In genomic region chr1:46466477-46467182, GRCh38 we compare ENCODE assay signal across 8 cellular contexts. TPM values are rescaled to one million over a fixed set of nuclear protein-coding genes. Genes with fewer than 3 reads are reported as not detected.
DNase-seq lines count a peak whose midpoint lies in the region; ATAC-seq and TF ChIP-seq lines count a peak whose summit lies in the region.

No MANE protein-coding gene starts in this region.

- ATAC-seq in GM18873 (IDR thresholded peaks at IDR 0.05; ENCODE audit: low FRiP score, unreplicated experiment) (no peak), GM18909 (IDR thresholded peaks at IDR 0.05; ENCODE audit: poor library complexity, unreplicated experiment) (no peak)

- H3K9me3 Mint-ChIP-seq in activated naive CD4-positive, alpha-beta T cell treated with anti-CD3 and anti-CD28 coated beads for 36 hours: no peaks in the 10 kb centered on the region
- no peaks in the 10 kb centered on the region for H3K9me3 Mint-ChIP-seq in T-helper 2 cell treated with Interferon-gamma antibody and Interleukin-4, amounts not matched to agents 5 μg/mL and 100 μg/mL, for 36 hours
- H3K9me3 Mint-ChIP-seq in neural progenitor cell: no peaks in the 10 kb centered on the region

- H3K36me3 Mint-ChIP-seq in activated naive CD4-positive, alpha-beta T cell treated with anti-CD3 and anti-CD28 coated beads for 36 hours (ENCODE audit: low read depth): no peaks in the 10 kb centered on the region
- H3K36me3 Mint-ChIP-seq in T-helper 2 cell treated with Interferon-gamma antibody and Interleukin-4, amounts not matched to agents 5 μg/mL and 100 μg/mL, for 36 hours (ENCODE audit: low read depth): no peaks in the 10 kb centered on the region
- no peaks in the 10 kb centered on the region for H3K36me3 Mint-ChIP-seq in neural progenitor cell

- peaks cover 45% of the 10 kb centered on the region for H3K27me3 Mint-ChIP-seq in activated naive CD4-positive, alpha-beta T cell treated with anti-CD3 and anti-CD28 coated beads for 36 hours (ENCODE audit: low read depth)
- peaks cover 61% of the 10 kb centered on the region for H3K27me3 Mint-ChIP-seq in T-helper 2 cell treated with Interferon-gamma antibody and Interleukin-4, amounts not matched to agents 5 μg/mL and 100 μg/mL, for 36 hours (ENCODE audit: low read depth)
- peaks cover 43% of the 10 kb centered on the region for H3K27me3 Mint-ChIP-seq in neural progenitor cell (ENCODE audit: insufficient read depth, low read depth)

- H2AFZ ChIP-seq in neural progenitor cell (replicated peaks): no peak overlapping the region

- peak overlapping the region in 2 of 4 donors; percentile 25 to 29 for H3K27ac ChIP-seq in esophagus squamous epithelium
- no peak overlapping the region for H3K27ac ChIP-seq in neural progenitor cell

- H3K9ac ChIP-seq in neural progenitor cell: no peak overlapping the region

- H3K4me3 ChIP-seq in esophagus squamous epithelium (peak overlapping the region; percentile 41 to 70 (median 56)), neural progenitor cell (peak overlapping the region; percentile 38)

- TF ChIP-seq POLR2A in esophagus squamous epithelium (IDR thresholded peaks at IDR 0.05): no peak

- H3K27me3 ChIP-seq in esophagus squamous epithelium (peaks cover 0 to 69% (median 0%) of the 10 kb centered on the region in 4 donors), neural progenitor cell (peaks cover 100% of the 10 kb centered on the region)

- H3K4me1 Mint-ChIP-seq in activated naive CD4-positive, alpha-beta T cell treated with anti-CD3 and anti-CD28 coated beads for 36 hours (ENCODE audit: low read depth): peaks cover 10% of the 10 kb centered on the region
- H3K4me1 Mint-ChIP-seq in T-helper 2 cell treated with Interferon-gamma antibody and Interleukin-4, amounts not matched to agents 5 μg/mL and 100 μg/mL, for 36 hours (ENCODE audit: low read depth): peaks cover 5% of the 10 kb centered on the region
- peaks cover 67% of the 10 kb centered on the region for H3K4me1 Mint-ChIP-seq in neural progenitor cell

- DNase-seq in activated naive CD4-positive, alpha-beta T cell treated with anti-CD3 and anti-CD28 coated beads for 36 hours: peak; percentile 18
- DNase-seq in activated naive CD4-positive, alpha-beta T cell treated with anti-CD3 and anti-CD28 coated beads, Interleukin-2, amount 50 U/mL, for 16 hours: no peak
- DNase-seq in T-helper 2 cell treated with Interferon-gamma antibody and Interleukin-4, amounts not matched to agents 5 μg/mL and 100 μg/mL, for 36 hours (ENCODE audit: low spot score): no peak
- DNase-seq in esophagus squamous epithelium (lab: John Stamatoyannopoulos, UW) (no peak), neural progenitor cell (ENCODE audit: low spot score) (peak; percentile 99), NCI-H446 (lab: John Stamatoyannopoulos, UW) (no peak)

- peaks cover 84% of the 10 kb centered on the region for H4K20me1 ChIP-seq in neural progenitor cell (ENCODE audit: low read depth)

- 8% methylated on average over 11 of the region's 84 CpGs; no CpG with 5 or more reads in 1 of the 2 donors for WGBS in esophagus squamous epithelium, 2 donors

- H3K36me3 ChIP-seq in esophagus squamous epithelium (no peaks in the 10 kb centered on the region), neural progenitor cell (no peaks in the 10 kb centered on the region)

- intact Hi-C loops in activated naive CD4-positive, alpha-beta T cell treated with anti-CD3 and anti-CD28 coated beads for 36 hours (cut with micrococcal nuclease): no loop called here
- intact Hi-C loops in esophagus squamous epithelium (cut with DNase I): no loop called here

- H3K27ac Mint-ChIP-seq in activated naive CD4-positive, alpha-beta T cell treated with anti-CD3 and anti-CD28 coated beads for 36 hours: no peak overlapping the region
- no peak overlapping the region for H3K27ac Mint-ChIP-seq in T-helper 2 cell treated with Interferon-gamma antibody and Interleukin-4, amounts not matched to agents 5 μg/mL and 100 μg/mL, for 36 hours
- no peak overlapping the region for H3K27ac Mint-ChIP-seq in neural progenitor cell

- peak overlapping the region; percentile 69 for H3K4me3 Mint-ChIP-seq in activated naive CD4-positive, alpha-beta T cell treated with anti-CD3 and anti-CD28 coated beads for 36 hours
- peak overlapping the region; percentile 51 for H3K4me3 Mint-ChIP-seq in T-helper 2 cell treated with Interferon-gamma antibody and Interleukin-4, amounts not matched to agents 5 μg/mL and 100 μg/mL, for 36 hours
- peak overlapping the region; percentile 82 for H3K4me3 Mint-ChIP-seq in neural progenitor cell

- H3K79me2 ChIP-seq in neural progenitor cell (ENCODE audit: low read depth): no peaks in the 10 kb centered on the region

- TF ChIP-seq CTCF in esophagus squamous epithelium (IDR thresholded peaks at IDR 0.05) (no peak), neural progenitor cell (IDR thresholded peaks at IDR 0.05) (no peak)

- H3K4me1 ChIP-seq in esophagus squamous epithelium (peaks cover 6 to 15% (median 7%) of the 10 kb centered on the region in 3 donors), neural progenitor cell (peaks cover 46% of the 10 kb centered on the region)

- H3K4me2 ChIP-seq in neural progenitor cell: peak overlapping the region; percentile 78

- no peaks in the 10 kb centered on the region for H3K9me3 ChIP-seq in esophagus squamous epithelium
- no peaks in the 10 kb centered on the region for H3K9me3 ChIP-seq in neural progenitor cell (ENCODE audit: low read depth)

- CTCF ChIA-PET in activated naive CD4-positive, alpha-beta T cell treated with anti-CD3 and anti-CD28 coated beads for 36 hours (lab: Charles Lee): no interaction called here

- H3F3A ChIP-seq in neural progenitor cell (ENCODE audit: low read depth): peaks cover 66% of the 10 kb centered on the region

RNA-seq across cellular contexts. Expression of gene DMBX1, which starts 23.0 kb away (rescaled TPM):
- total RNA-seq in activated naive CD4-positive, alpha-beta T cell treated with anti-CD3 and anti-CD28 coated beads for 36 hours: not detected
- total RNA-seq in esophagus squamous epithelium (not detected), neural progenitor cell (ENCODE audit: low replicate concordance) (0.06 and 0.56 TPM in 2 replicates)

Comparison
In these comparisons a context has a peak if more than half of its experiments do, and no peak if none do; other contexts are left out.
1. DNase-seq: peak in activated naive CD4-positive, alpha-beta T cell treated with anti-CD3 and anti-CD28 coated beads for 36 hours (single experiment) and neural progenitor cell (single experiment); none in activated naive CD4-positive, alpha-beta T cell treated with anti-CD3 and anti-CD28 coated beads, Interleukin-2, amount 50 U/mL, for 16 hours (single experiment), T-helper 2 cell treated with Interferon-gamma antibody and Interleukin-4, amounts not matched to agents 5 μg/mL and 100 μg/mL, for 36 hours (single experiment), esophagus squamous epithelium (single experiment) and NCI-H446 (0 of 2).
2. Peak in every context shown above with its lines, with median percentiles within 50 percentile points of each other: H3K4me3 Mint-ChIP-seq.